27 cellular contexts compared by ENCODE assay signal in genomic region chr6:34947561-34947960, GRCh38.
"Had no signal": no experiment of that assay in that cellular context is flagged by ENCODE, and none has a peak within 500 bp of the region (broad histone marks: within the 10 kb centered on the region; RNA-seq: fewer than 3 reads in every experiment).

No MANE protein-coding gene starts in this region.

- H3K27me3 ChIP-seq: brain microvascular endothelial cell had no signal

- DNase-seq: activated CD4-positive, alpha-beta T cell treated with anti-CD3 and anti-CD28 coated beads, Interleukin-2, amount 10 ng/mL, durations not matched to agents 24 days and 14 days; activated CD4-positive, alpha-beta T cell treated with anti-CD3 and anti-CD28 coated beads, Interleukin-2, amount 50 U/mL, for 4 hours; activated CD8-positive, alpha-beta T cell treated with anti-CD3 and anti-CD28 coated beads for 36 hours; activated effector memory CD4-positive, alpha-beta T cell treated with anti-CD3 and anti-CD28 coated beads, Interleukin-2, amount 50 U/mL, for 16 hours; activated naive CD4-positive, alpha-beta T cell; activated naive CD4-positive, alpha-beta T cell treated with anti-CD3 and anti-CD28 coated beads, Interleukin-2, amount 50 U/mL, for 16 hours; activated naive CD8-positive, alpha-beta T cell treated with anti-CD3 and anti-CD28 coated beads for 36 hours; activated T-cell treated with anti-CD3 and anti-CD28 coated beads, Interleukin-2, amount 50 U/mL, for 1 hour; activated T-cell treated with anti-CD3 and anti-CD28 coated beads, Interleukin-2, amount 50 U/mL, for 72 hours; amniotic stem cell; aorta; brain microvascular endothelial cell; Kasumi-1; KBM-7; NCI-H1105; NCI-H1417 treated with DMSO at 0.1 percent for 48 hours; NCI-H187 treated with DMSO at 0.1 percent for 48 hours; NCI-H2081; NCI-H345; NCI-H524 treated with DMSO at 0.1 percent for 48 hours; NK-92 treated with Interleukin-12 subunit alpha and Interleukin-12 subunit beta, amount 100 ng/mL, for 24 hours; OCI-M1; Right ventricle myocardium superior; SW 1271; T-helper 1 cell; T1000 had no signal

- FAIRE-seq: TTC549 had no signal

- H3K27ac ChIP-seq: brain microvascular endothelial cell had no signal

- H3K36me3 ChIP-seq: brain microvascular endothelial cell had no signal
